20 cellular contexts compared by ENCODE assay signal in genomic region chr15:96701876-96702275, GRCh38.
"Had no signal": no experiment of that assay in that cellular context is flagged by ENCODE, and none has a peak within 500 bp of the region (broad histone marks: within the 10 kb centered on the region; RNA-seq: fewer than 3 reads in every experiment).

No MANE protein-coding gene starts in this region.

- H3K36me3 ChIP-seq: heart left ventricle, left ventricle myocardium inferior, lower lobe of right lung, right atrium auricular region, stomach, thoracic aorta, transverse colon had no signal

- H3K27ac ChIP-seq: coronary artery, heart left ventricle, left ventricle myocardium inferior, lower lobe of right lung, right atrium auricular region, stomach, thoracic aorta, transverse colon had no signal

- ATAC-seq: heart left ventricle, lower lobe of right lung had no signal

- H3K4me1 ChIP-seq: heart left ventricle, left ventricle myocardium inferior, lower lobe of right lung, right atrium auricular region, stomach, transverse colon had no signal

- H3K4me3 Mint-ChIP-seq: immature natural killer cell, naive B cell had no signal

- FAIRE-seq: frontal cortex, keratinocyte, small intestine had no signal

- H3K4me3 ChIP-seq: coronary artery, heart left ventricle, left ventricle myocardium inferior, lower lobe of right lung, right atrium auricular region, stomach, thoracic aorta, transverse colon had no signal

- DNase-seq: effector CD4-positive, alpha-beta T cell; heart left ventricle; hypothalamus; immature natural killer cell; left ventricle myocardium inferior; lower lobe of right lung; naive B cell; posterior cingulate gyrus; small intestine; stimulated activated CD4-positive, alpha-beta T cell treated with anti-CD3 and anti-CD28 coated beads, Interleukin-12 subunit alpha, Interleukin-12 subunit beta, amount 100 ng/mL, for 4 hours; stimulated activated naive CD4-positive, alpha-beta T cell; stomach; substantia nigra; transverse colon had no signal

- H3K9me3 Mint-ChIP-seq: nephron progenitor cell had no signal

- H3K36me3 Mint-ChIP-seq: immature natural killer cell, naive B cell had no signal

- H3K27me3 Mint-ChIP-seq: naive B cell had no signal

- H3K27me3 ChIP-seq: right atrium auricular region, stomach had no signal

- H3K9me3 ChIP-seq: heart left ventricle, left ventricle myocardium inferior, lower lobe of right lung, right atrium auricular region, stomach, thoracic aorta, transverse colon had no signal

- H3K27ac Mint-ChIP-seq: immature natural killer cell, naive B cell, nephron progenitor cell had no signal

- H3K4me1 Mint-ChIP-seq: immature natural killer cell, naive B cell had no signal
